1 cellular context compared by ENCODE assay signal in the genomic region with DNA sequence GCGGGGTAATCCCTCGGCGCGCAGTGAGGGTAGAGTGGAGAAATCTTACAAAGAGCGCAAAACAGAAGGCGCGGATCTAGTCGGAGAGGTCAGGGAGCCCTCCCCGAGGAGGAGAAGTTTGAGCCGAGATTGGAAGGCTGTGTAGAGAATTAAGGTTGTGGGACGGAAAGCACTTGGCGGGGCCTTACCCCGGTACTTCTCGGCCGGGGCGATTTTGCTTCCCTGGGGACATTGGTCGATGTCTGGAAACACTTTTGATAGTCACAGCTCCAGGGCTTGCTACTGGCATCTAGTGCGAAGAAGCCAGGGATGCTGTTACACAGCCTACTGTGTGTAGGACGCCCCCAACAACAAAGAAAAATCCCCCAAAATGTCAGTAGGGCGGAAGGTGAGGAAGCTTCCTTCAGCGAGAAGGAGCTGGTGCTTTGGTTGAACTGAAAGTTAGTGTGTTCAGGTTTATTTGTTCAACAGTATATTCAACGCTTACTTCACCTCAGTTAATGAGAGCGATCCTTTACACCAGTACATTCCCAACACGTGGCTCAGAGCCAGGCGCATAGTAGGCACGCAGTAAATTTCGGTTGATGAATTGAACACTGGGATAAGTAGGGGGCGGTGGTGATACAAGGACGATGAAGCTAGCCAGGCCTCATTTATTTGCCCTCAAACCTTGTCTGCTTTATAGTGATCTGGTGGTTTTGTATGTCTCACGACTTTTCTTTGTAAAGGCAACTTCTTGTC.
A peak's percentile ranks its signal among the peaks of the same experiment; 100 is the strongest.
TF ChIP-seq lines count a peak whose summit lies in the region.

No MANE protein-coding gene starts in this region.

TF ChIP-seq in K562, 482 proteins besides CTCF, POLR2A, EP300 and RAD21 (continued from another document):
- TF ChIP-seq AFF1 (IDR thresholded peaks at IDR 0.05; ENCODE audit: low read depth in 1 of 2, partially characterized antibody in 2 of 2) (peak in 1 of 2 experiments; percentile 16), BCOR (IDR thresholded peaks at IDR 0.05) (peak; percentile 16; the same call in 1 of the 2 replicates), NFIX (CRISPR knock-in tag; IDR thresholded peaks at IDR 0.05; ENCODE audit: low read depth) (no peak), DACH1 (IDR thresholded peaks at IDR 0.05; ENCODE audit: partially characterized antibody) (no peak), RBBP5 (IDR thresholded peaks at IDR 0.05; ENCODE audit: borderline replicate concordance, insufficient read depth, low read length, poor library complexity, severe bottlenecking) (peak; percentile 27), ZNF695 (CRISPR knock-in tag; IDR thresholded peaks at IDR 0.05) (no peak), ARID4B (CRISPR knock-in tag; IDR thresholded peaks at IDR 0.05) (no peak), ILK (tag; IDR thresholded peaks at IDR 0.05; ENCODE audit: borderline replicate concordance, low read depth) (no peak), NFRKB (IDR thresholded peaks at IDR 0.05; ENCODE audit: low read depth) (0 out of 2 replicates have a peak, but pooled peaks have one; percentile 3), ZNF175 (CRISPR knock-in tag; IDR thresholded peaks at IDR 0.05; ENCODE audit: low read depth) (no peak), ZZZ3 (IDR thresholded peaks at IDR 0.05) (no peak), SNRNP70 (optimal IDR thresholded peaks at IDR 0.05; ENCODE audit: low read depth, low read length) (no peak), SUPT5H (IDR thresholded peaks at IDR 0.05) (no peak), LCOR (CRISPR knock-in tag; IDR thresholded peaks at IDR 0.05) (peak; percentile 83; the same call in 1 of the 2 replicates), ZNF445 (CRISPR knock-in tag; IDR thresholded peaks at IDR 0.05; ENCODE audit: low read depth) (no peak)
- TF ChIP-seq, protein P1, sequence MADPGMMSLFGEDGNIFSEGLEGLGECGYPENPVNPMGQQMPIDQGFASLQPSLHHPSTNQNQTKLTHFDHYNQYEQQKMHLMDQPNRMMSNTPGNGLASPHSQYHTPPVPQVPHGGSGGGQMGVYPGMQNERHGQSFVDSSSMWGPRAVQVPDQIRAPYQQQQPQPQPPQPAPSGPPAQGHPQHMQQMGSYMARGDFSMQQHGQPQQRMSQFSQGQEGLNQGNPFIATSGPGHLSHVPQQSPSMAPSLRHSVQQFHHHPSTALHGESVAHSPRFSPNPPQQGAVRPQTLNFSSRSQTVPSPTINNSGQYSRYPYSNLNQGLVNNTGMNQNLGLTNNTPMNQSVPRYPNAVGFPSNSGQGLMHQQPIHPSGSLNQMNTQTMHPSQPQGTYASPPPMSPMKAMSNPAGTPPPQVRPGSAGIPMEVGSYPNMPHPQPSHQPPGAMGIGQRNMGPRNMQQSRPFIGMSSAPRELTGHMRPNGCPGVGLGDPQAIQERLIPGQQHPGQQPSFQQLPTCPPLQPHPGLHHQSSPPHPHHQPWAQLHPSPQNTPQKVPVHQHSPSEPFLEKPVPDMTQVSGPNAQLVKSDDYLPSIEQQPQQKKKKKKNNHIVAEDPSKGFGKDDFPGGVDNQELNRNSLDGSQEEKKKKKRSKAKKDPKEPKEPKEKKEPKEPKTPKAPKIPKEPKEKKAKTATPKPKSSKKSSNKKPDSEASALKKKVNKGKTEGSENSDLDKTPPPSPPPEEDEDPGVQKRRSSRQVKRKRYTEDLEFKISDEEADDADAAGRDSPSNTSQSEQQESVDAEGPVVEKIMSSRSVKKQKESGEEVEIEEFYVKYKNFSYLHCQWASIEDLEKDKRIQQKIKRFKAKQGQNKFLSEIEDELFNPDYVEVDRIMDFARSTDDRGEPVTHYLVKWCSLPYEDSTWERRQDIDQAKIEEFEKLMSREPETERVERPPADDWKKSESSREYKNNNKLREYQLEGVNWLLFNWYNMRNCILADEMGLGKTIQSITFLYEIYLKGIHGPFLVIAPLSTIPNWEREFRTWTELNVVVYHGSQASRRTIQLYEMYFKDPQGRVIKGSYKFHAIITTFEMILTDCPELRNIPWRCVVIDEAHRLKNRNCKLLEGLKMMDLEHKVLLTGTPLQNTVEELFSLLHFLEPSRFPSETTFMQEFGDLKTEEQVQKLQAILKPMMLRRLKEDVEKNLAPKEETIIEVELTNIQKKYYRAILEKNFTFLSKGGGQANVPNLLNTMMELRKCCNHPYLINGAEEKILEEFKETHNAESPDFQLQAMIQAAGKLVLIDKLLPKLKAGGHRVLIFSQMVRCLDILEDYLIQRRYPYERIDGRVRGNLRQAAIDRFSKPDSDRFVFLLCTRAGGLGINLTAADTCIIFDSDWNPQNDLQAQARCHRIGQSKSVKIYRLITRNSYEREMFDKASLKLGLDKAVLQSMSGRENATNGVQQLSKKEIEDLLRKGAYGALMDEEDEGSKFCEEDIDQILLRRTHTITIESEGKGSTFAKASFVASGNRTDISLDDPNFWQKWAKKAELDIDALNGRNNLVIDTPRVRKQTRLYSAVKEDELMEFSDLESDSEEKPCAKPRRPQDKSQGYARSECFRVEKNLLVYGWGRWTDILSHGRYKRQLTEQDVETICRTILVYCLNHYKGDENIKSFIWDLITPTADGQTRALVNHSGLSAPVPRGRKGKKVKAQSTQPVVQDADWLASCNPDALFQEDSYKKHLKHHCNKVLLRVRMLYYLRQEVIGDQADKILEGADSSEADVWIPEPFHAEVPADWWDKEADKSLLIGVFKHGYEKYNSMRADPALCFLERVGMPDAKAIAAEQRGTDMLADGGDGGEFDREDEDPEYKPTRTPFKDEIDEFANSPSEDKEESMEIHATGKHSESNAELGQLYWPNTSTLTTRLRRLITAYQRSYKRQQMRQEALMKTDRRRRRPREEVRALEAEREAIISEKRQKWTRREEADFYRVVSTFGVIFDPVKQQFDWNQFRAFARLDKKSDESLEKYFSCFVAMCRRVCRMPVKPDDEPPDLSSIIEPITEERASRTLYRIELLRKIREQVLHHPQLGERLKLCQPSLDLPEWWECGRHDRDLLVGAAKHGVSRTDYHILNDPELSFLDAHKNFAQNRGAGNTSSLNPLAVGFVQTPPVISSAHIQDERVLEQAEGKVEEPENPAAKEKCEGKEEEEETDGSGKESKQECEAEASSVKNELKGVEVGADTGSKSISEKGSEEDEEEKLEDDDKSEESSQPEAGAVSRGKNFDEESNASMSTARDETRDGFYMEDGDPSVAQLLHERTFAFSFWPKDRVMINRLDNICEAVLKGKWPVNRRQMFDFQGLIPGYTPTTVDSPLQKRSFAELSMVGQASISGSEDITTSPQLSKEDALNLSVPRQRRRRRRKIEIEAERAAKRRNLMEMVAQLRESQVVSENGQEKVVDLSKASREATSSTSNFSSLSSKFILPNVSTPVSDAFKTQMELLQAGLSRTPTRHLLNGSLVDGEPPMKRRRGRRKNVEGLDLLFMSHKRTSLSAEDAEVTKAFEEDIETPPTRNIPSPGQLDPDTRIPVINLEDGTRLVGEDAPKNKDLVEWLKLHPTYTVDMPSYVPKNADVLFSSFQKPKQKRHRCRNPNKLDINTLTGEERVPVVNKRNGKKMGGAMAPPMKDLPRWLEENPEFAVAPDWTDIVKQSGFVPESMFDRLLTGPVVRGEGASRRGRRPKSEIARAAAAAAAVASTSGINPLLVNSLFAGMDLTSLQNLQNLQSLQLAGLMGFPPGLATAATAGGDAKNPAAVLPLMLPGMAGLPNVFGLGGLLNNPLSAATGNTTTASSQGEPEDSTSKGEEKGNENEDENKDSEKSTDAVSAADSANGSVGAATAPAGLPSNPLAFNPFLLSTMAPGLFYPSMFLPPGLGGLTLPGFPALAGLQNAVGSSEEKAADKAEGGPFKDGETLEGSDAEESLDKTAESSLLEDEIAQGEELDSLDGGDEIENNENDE (IDR thresholded peaks at IDR 0.05; ENCODE audit: low read depth, low read length) = no peak
- TF ChIP-seq, protein P2, sequence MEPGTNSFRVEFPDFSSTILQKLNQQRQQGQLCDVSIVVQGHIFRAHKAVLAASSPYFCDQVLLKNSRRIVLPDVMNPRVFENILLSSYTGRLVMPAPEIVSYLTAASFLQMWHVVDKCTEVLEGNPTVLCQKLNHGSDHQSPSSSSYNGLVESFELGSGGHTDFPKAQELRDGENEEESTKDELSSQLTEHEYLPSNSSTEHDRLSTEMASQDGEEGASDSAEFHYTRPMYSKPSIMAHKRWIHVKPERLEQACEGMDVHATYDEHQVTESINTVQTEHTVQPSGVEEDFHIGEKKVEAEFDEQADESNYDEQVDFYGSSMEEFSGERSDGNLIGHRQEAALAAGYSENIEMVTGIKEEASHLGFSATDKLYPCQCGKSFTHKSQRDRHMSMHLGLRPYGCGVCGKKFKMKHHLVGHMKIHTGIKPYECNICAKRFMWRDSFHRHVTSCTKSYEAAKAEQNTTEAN (CRISPR knock-in tag; IDR thresholded peaks at IDR 0.05) = no peak
TF ChIP-seq in K562: peak in this region for 70.
